16 cellular contexts compared by ENCODE assay signal in genomic region chr15:81111018-81111417, GRCh38. TPM values are rescaled to one million over a fixed set of nuclear protein-coding genes. Genes with fewer than 3 reads are reported as not detected.
A peak's percentile ranks its signal among the peaks of the same experiment; 100 is the strongest.
DNase-seq lines count a peak whose midpoint lies in the region; ATAC-seq, FAIRE-seq and TF ChIP-seq lines count a peak whose summit lies in the region.
"Had no signal": no experiment of that assay in that cellular context is flagged by ENCODE, and none has a peak within 500 bp of the region (broad histone marks: within the 10 kb centered on the region; RNA-seq: fewer than 3 reads in every experiment).

No MANE protein-coding gene starts in this region.

- no peaks in the 10 kb centered on the region for H3K9me3 Mint-ChIP-seq in activated B cell treated with CpG ODN at 0.5 μM for 24 hours
- H3K9me3 Mint-ChIP-seq in mesothelial cell of epicardium = no peaks in the 10 kb centered on the region

- no peak for TF ChIP-seq EP300 in gastroesophageal sphincter (IDR thresholded peaks at IDR 0.05)

- peak overlapping the region; percentile 56 for H3K4me3 Mint-ChIP-seq in activated B cell treated with CpG ODN at 0.5 μM for 24 hours
- no peak overlapping the region for H3K4me3 Mint-ChIP-seq in mesothelial cell of epicardium

- H3K4me2 ChIP-seq in keratinocyte (ENCODE audit: control insufficient read depth, extremely low read depth, insufficient read depth, low read depth, low read length) = peak overlapping the region; percentile 83

- H3K27ac ChIP-seq in keratinocyte (ENCODE audit: control insufficient read depth, insufficient read depth, low read length) = peak overlapping the region; percentile 77
- no peak overlapping the region for H3K27ac ChIP-seq in gastroesophageal sphincter
- H3K27ac ChIP-seq in pancreas = no peak overlapping the region

- H3K4me3 ChIP-seq in keratinocyte (ENCODE audit: control insufficient read depth in 2 of 3, extremely low read depth in 1 of 3, insufficient read depth in 2 of 3, low read depth in 1 of 3, low read length in 3 of 3) = peak overlapping the region in 1 of 3 experiments; percentile 5
- no peak overlapping the region for H3K4me3 ChIP-seq in gastroesophageal sphincter
- no peak overlapping the region for H3K4me3 ChIP-seq in pancreas
- H3K4me3 ChIP-seq: MG63 had no signal

- no peaks in the 10 kb centered on the region for H3K9me3 ChIP-seq in keratinocyte (ENCODE audit: control insufficient read depth, low read depth, low read length)
- no peaks in the 10 kb centered on the region for H3K9me3 ChIP-seq in gastroesophageal sphincter
- H3K9me3 ChIP-seq in pancreas = no peaks in the 10 kb centered on the region
- H3K9me3 ChIP-seq: MG63 had no signal

- H3K4me1 ChIP-seq in keratinocyte (ENCODE audit: control insufficient read depth, extremely low read depth, insufficient read depth, low read length) = peaks cover 25% of the 10 kb centered on the region
- peaks cover 0 to 20% (median 0%) of the 10 kb centered on the region in 3 donors for H3K4me1 ChIP-seq in gastroesophageal sphincter
- peaks cover 12 to 19% (median 16%) of the 10 kb centered on the region in 3 donors for H3K4me1 ChIP-seq in pancreas

- 56 to 72% methylated on average over 3 to 4 of the region's 4 CpGs for WGBS in gastroesophageal sphincter (ENCODE audit: low coverage in 1 of 2), 2 donors
- WGBS in pancreas, 2 donors = 70 to 79% methylated on average over 4 of the region's 4 CpGs

- POLR2A ChIA-PET in activated B cell treated with CpG ODN at 0.5 μM for 24 hours (lab: Charles Lee) = interaction anchor here (0.6 to 1.5 kb wide), 3 partner anchors 117 to 183 kb away, joined by 3 to 4 read pairs (median 4); no protein-coding TSS in a partner anchor

- H3K9me1 ChIP-seq in keratinocyte (ENCODE audit: control insufficient read depth, extremely low read depth, insufficient read depth, low read length) = peaks cover 5% of the 10 kb centered on the region

- CTCF ChIA-PET in activated B cell treated with CpG ODN at 0.5 μM for 24 hours (lab: Charles Lee) = interaction anchor here (0.8 to 15.9 kb wide), 5 partner anchors 45 to 285 kb away, joined by 3 to 319 read pairs (median 5); no protein-coding TSS in a partner anchor

- peak overlapping the region; percentile 72 for H3K27ac Mint-ChIP-seq in activated B cell treated with CpG ODN at 0.5 μM for 24 hours
- no peak overlapping the region for H3K27ac Mint-ChIP-seq in mesothelial cell of epicardium

- peaks cover 16% of the 10 kb centered on the region for H3K4me1 Mint-ChIP-seq in activated B cell treated with CpG ODN at 0.5 μM for 24 hours
- no peaks in the 10 kb centered on the region for H3K4me1 Mint-ChIP-seq in mesothelial cell of epicardium

- FAIRE-seq in keratinocyte (lab: Jason Lieb, UNC) (peak; percentile 73), pancreas (lab: Jason Lieb, UNC) (no peak)
- FAIRE-seq: H54 had no signal

- H4K20me1 ChIP-seq in keratinocyte (ENCODE audit: control insufficient read depth, extremely low read depth, insufficient read depth, low read length) = no peaks in the 10 kb centered on the region

- no peak for TF ChIP-seq POLR2A in gastroesophageal sphincter (IDR thresholded peaks at IDR 0.05)

- ATAC-seq in GM18502 (IDR thresholded peaks at IDR 0.05; ENCODE audit: poor library complexity, unreplicated experiment) (peak; percentile 10), HG03442 (IDR thresholded peaks at IDR 0.05; ENCODE audit: unreplicated experiment) (peak; percentile 8), activated B cell treated with CpG ODN at 0.5 μM for 24 hours (ENCODE audit: low read depth) (no peak), gastroesophageal sphincter (no peak), pancreas (no peak)

- no peak overlapping the region for H2AFZ ChIP-seq in keratinocyte (ENCODE audit: control insufficient read depth, low read length)

- H3K36me3 ChIP-seq in keratinocyte (ENCODE audit: control insufficient read depth in 2 of 2, extremely low read depth in 1 of 2, insufficient read depth in 2 of 2, low read length in 2 of 2) = no peaks in the 10 kb centered on the region
- H3K36me3 ChIP-seq in gastroesophageal sphincter = no peaks in the 10 kb centered on the region
- H3K36me3 ChIP-seq in pancreas = no peaks in the 10 kb centered on the region
- H3K36me3 ChIP-seq: MG63 had no signal

- dilution Hi-C loops in keratinocyte (cut with MboI; ENCODE audit: extremely low pct_ligation_motif_present, low sequenced_read_pairs) = no loop called here

- no peaks in the 10 kb centered on the region for H3K27me3 ChIP-seq in keratinocyte (ENCODE audit: control insufficient read depth, extremely low read depth, insufficient read depth, low read length)
- H3K27me3 ChIP-seq in gastroesophageal sphincter = peaks cover 16% of the 10 kb centered on the region
- no peaks in the 10 kb centered on the region for H3K27me3 ChIP-seq in pancreas
- H3K27me3 ChIP-seq: MG63 had no signal

- DNase-seq in activated B cell treated with CpG ODN at 0.5 μM for 24 hours (no peak), keratinocyte (ENCODE audit: low read depth, low spot score) (no peak), mesothelial cell of epicardium (ENCODE audit: low spot score in 2 of 2, unreplicated experiment in 2 of 2) (no peak), pancreas (no peak)
- DNase-seq: AML-193, Calu3, KG1, MG63, NCI-H1105, NCI-H1930, NCI-H226, NCI-H526 had no signal

- no peaks in the 10 kb centered on the region for H3K36me3 Mint-ChIP-seq in activated B cell treated with CpG ODN at 0.5 μM for 24 hours (ENCODE audit: low read depth)
- H3K36me3 Mint-ChIP-seq in mesothelial cell of epicardium = no peaks in the 10 kb centered on the region

- H3K27me3 Mint-ChIP-seq in activated B cell treated with CpG ODN at 0.5 μM for 24 hours (peaks cover 5% of the 10 kb centered on the region), mesothelial cell of epicardium (ENCODE audit: low read depth) (peaks cover 40% of the 10 kb centered on the region)

- TF ChIP-seq CTCF in activated B cell treated with CpG ODN at 0.5 μM for 24 hours (IDR thresholded peaks at IDR 0.05) (no peak), keratinocyte (optimal IDR thresholded peaks at IDR 0.05 in 1 of 3, IDR thresholded peaks at IDR 0.05 in 1 of 3, conservative IDR thresholded peaks at IDR 0.05 in 1 of 3; ENCODE audit: extremely low read depth in 1 of 3, insufficient read depth in 2 of 3, low read length in 3 of 3) (no peak), gastroesophageal sphincter (IDR thresholded peaks at IDR 0.05) (no peak), mesothelial cell of epicardium (IDR thresholded peaks at IDR 0.05; ENCODE audit: unreplicated experiment) (no peak), pancreas (IDR thresholded peaks at IDR 0.05) (no peak)

- peak overlapping the region; percentile 33 for H3K9ac ChIP-seq in keratinocyte (ENCODE audit: control insufficient read depth, extremely low read depth, insufficient read depth, low read length)

- intact Hi-C loops in activated B cell treated with CpG ODN at 0.5 μM for 24 hours (cut with micrococcal nuclease) = loop anchor here (1.0 to 10.0 kb wide), 4 partner anchors 30 to 934 kb away; partner anchors contain the start of gene MEX3B
- intact Hi-C loops in pancreas (cut with DNase I) = no loop called here

- H3K79me2 ChIP-seq in keratinocyte (ENCODE audit: control insufficient read depth, insufficient read depth, low read length) = no peaks in the 10 kb centered on the region

RNA-seq across cellular contexts. Expression of gene CFAP161, which starts 23.1 kb away (rescaled TPM):
- total RNA-seq in activated B cell treated with CpG ODN at 0.5 μM for 24 hours (0.18 TPM in 1 of 2 replicates, not detected in the other), gastroesophageal sphincter (under 1 TPM in 2 of 4 donors, not detected in 2; 0.40 to 0.57 TPM), mesothelial cell of epicardium (not detected in 3 replicates), pancreas (under 1 TPM in 5 of 6 donors, not detected in 1; 0.14 to 0.25 (median 0.17) TPM)
- polyA plus RNA-seq in keratinocyte (not detected in 3 replicates), pancreas (under 1 TPM; 0.08 to 0.12 TPM)
- polyA plus RNA-seq in keratinocyte (2011; ENCODE audit: low read depth) = not detected
- polyA plus RNA-seq in keratinocyte (2011; cell fraction: cytosol; rRNA removed) = not detected in 2 replicates
- not detected in 2 replicates for polyA plus RNA-seq in keratinocyte (2011; cell fraction: nucleus; rRNA removed)
- polyA plus RNA-seq in keratinocyte (2012; ENCODE audit: low replicate concordance) = not detected in 2 replicates
- polyA minus RNA-seq in keratinocyte = not detected in 3 replicates
- not detected for polyA minus RNA-seq in keratinocyte (2011; cell fraction: cytosol; rRNA and poly(A)+ RNA removed)
- not detected in 2 replicates for polyA minus RNA-seq in keratinocyte (2011; cell fraction: nucleus; rRNA and poly(A)+ RNA removed)
- total RNA-seq: Calu3 had no signal

Comparison
In these comparisons a context has a peak if more than half of its experiments do, and no peak if none do; other contexts are left out.
1. ATAC-seq: peak in GM18502 (single experiment) and HG03442 (single experiment); none in activated B cell treated with CpG ODN at 0.5 μM for 24 hours (single experiment), gastroesophageal sphincter (single experiment) and pancreas (0 of 4).